ENCODE assay signal across 8 cellular contexts in genomic region chr1:108828074-108828961, GRCh38. TPM values are rescaled to one million over a fixed set of nuclear protein-coding genes. Genes with fewer than 3 reads are reported as not detected.
A peak's percentile ranks its signal among the peaks of the same experiment; 100 is the strongest.
DNase-seq lines count a peak whose midpoint lies in the region; ATAC-seq and TF ChIP-seq lines count a peak whose summit lies in the region.

No MANE protein-coding gene starts in this region.

- H3K9ac ChIP-seq in SK-N-SH (no peak overlapping the region), trophoblast cell (ENCODE audit: low read length) (no peak overlapping the region)

- DNase-seq in NCI-H2081 (lab: John Stamatoyannopoulos, UW) (peak; percentile 60 to 61), NCI-H2081 treated with DMSO at 0.1 percent for 48 hours (lab: John Stamatoyannopoulos, UW) (no peak), M059J (ENCODE audit: low read depth) (peak; percentile 93), SK-N-SH (peak; percentile 56), head of caudate nucleus (peak; percentile 50 to 95 (median 82)), trophoblast cell (peak; percentile 82 to 93), tibial nerve (ENCODE audit: low spot score in 2 of 2) (peak; percentile 76 to 87)
- DNase-seq in activated naive CD8-positive, alpha-beta T cell treated with anti-CD3 and anti-CD28 coated beads, Interleukin-2, amount 10 ng/mL, durations not matched to agents 7 days and 5 days, result peak; percentile 69

- no peak overlapping the region for H4K12ac ChIP-seq in trophoblast cell (ENCODE audit: low read depth, low read length)

- no peak overlapping the region for H3K4me3 Mint-ChIP-seq in activated naive CD8-positive, alpha-beta T cell treated with anti-CD3 and anti-CD28 coated beads, Interleukin-2, amount 10 ng/mL, durations not matched to agents 7 days and 5 days

- H3K9me2 ChIP-seq in SK-N-SH, result no peaks in the 10 kb centered on the region

- no peak overlapping the region for H2AK5ac ChIP-seq in trophoblast cell (ENCODE audit: low read length)

- no peak for TF ChIP-seq POLR2A in tibial nerve (IDR thresholded peaks at IDR 0.05)

- no peak overlapping the region for H3K4me2 ChIP-seq in SK-N-SH
- no peak overlapping the region for H3K4me2 ChIP-seq in trophoblast cell (ENCODE audit: low read length)

- peaks cover 9 to 20% of the 10 kb centered on the region in 2 experiments; a peak in 3 of 4 replicates for H3K4me1 ChIP-seq in SK-N-SH (ENCODE audit: control insufficient read depth in 1 of 2, insufficient read depth in 2 of 2, low read depth in 1 of 2, low read length in 1 of 2)
- H3K4me1 ChIP-seq in trophoblast cell (ENCODE audit: control insufficient read depth in 1 of 2, insufficient read depth in 2 of 2, low read length in 2 of 2), result peaks cover 9 to 12% of the 10 kb centered on the region in 2 experiments
- peaks cover 0 to 36% (median 16%) of the 10 kb centered on the region in 4 donors for H3K4me1 ChIP-seq in tibial nerve

- no peak overlapping the region; a peak in 1 of 4 replicates for H3K4me3 ChIP-seq in SK-N-SH (ENCODE audit: low read depth in 2 of 2, low read length in 1 of 2)
- no peak overlapping the region for H3K4me3 ChIP-seq in trophoblast cell (ENCODE audit: low read depth, low read length)
- H3K4me3 ChIP-seq in tibial nerve, result no peak overlapping the region

- H3K27ac ChIP-seq in SK-N-SH (ENCODE audit: low read depth in 2 of 2, low read length in 1 of 2) (peak overlapping the region in 1 of 2 experiments; percentile 93; a peak in 2 of 4 replicates), trophoblast cell (ENCODE audit: low read depth, low read length) (no peak overlapping the region), tibial nerve (peak overlapping the region; percentile 45 to 79 (median 66))

- H3K36me3 Mint-ChIP-seq in activated naive CD8-positive, alpha-beta T cell treated with anti-CD3 and anti-CD28 coated beads, Interleukin-2, amount 10 ng/mL, durations not matched to agents 7 days and 5 days, result no peaks in the 10 kb centered on the region

- no peak overlapping the region for H2BK5ac ChIP-seq in trophoblast cell (ENCODE audit: low read depth, low read length, poor library complexity)

- no peaks in the 10 kb centered on the region for H3K79me2 ChIP-seq in SK-N-SH (ENCODE audit: insufficient read depth)
- no peaks in the 10 kb centered on the region for H3K79me2 ChIP-seq in trophoblast cell (ENCODE audit: control insufficient read depth, insufficient read depth, low read length, poor library complexity)

- TF ChIP-seq RAD21 in SK-N-SH (IDR thresholded peaks at IDR 0.05; ENCODE audit: low read length), result peak; percentile 64

- TF ChIP-seq CTCF in SK-N-SH (IDR thresholded peaks at IDR 0.05) (peak; percentile 61), tibial nerve (IDR thresholded peaks at IDR 0.05) (peak; percentile 59 to 92 (median 76))

- no peak overlapping the region for H3K23ac ChIP-seq in trophoblast cell (ENCODE audit: low read length)

- H3K14ac ChIP-seq in trophoblast cell (ENCODE audit: low read length), result no peak overlapping the region

- peak overlapping the region; percentile 45 for H4K8ac ChIP-seq in trophoblast cell (ENCODE audit: low read depth, low read length)

- intact Hi-C loops in head of caudate nucleus (cut with DNase I), result loop anchor here (5.0 kb wide), 1 partner anchor 69 kb away; no protein-coding TSS in a partner anchor

- TF ChIP-seq EP300 in SK-N-SH (IDR thresholded peaks at IDR 0.05; ENCODE audit: borderline replicate concordance in 1 of 2, low read depth in 1 of 2, low read length in 1 of 2) (no peak), tibial nerve (IDR thresholded peaks at IDR 0.05) (peak; percentile 18 to 87)

- no peaks in the 10 kb centered on the region for H3K9me3 ChIP-seq in SK-N-SH
- peaks cover 2% of the 10 kb centered on the region for H3K9me3 ChIP-seq in trophoblast cell (ENCODE audit: insufficient read depth, low read depth, low read length)
- H3K9me3 ChIP-seq in tibial nerve, result no peaks in the 10 kb centered on the region

- peak overlapping the region; percentile 41 for H4K91ac ChIP-seq in trophoblast cell (ENCODE audit: low read depth, low read length)

- WGBS in SK-N-SH (ENCODE audit: low lambda C conversion rate), result 16% methylated on average over 5 of the region's 12 CpGs
- no CpG with 5 or more reads among the region's 12 CpGs for WGBS in trophoblast cell (ENCODE audit: extremely low coverage, insufficient coverage, insufficient read length)
- WGBS in tibial nerve, 2 donors, result 19 to 27% methylated on average over 11 to 12 of the region's 12 CpGs

- H3K18ac ChIP-seq in trophoblast cell (ENCODE audit: low read length), result no peak overlapping the region

- H3K27ac Mint-ChIP-seq in activated naive CD8-positive, alpha-beta T cell treated with anti-CD3 and anti-CD28 coated beads, Interleukin-2, amount 10 ng/mL, durations not matched to agents 7 days and 5 days, result no peak overlapping the region

- H3K9me3 Mint-ChIP-seq in activated naive CD8-positive, alpha-beta T cell treated with anti-CD3 and anti-CD28 coated beads, Interleukin-2, amount 10 ng/mL, durations not matched to agents 7 days and 5 days, result no peaks in the 10 kb centered on the region

- peaks cover 6% of the 10 kb centered on the region for H3K4me1 Mint-ChIP-seq in activated naive CD8-positive, alpha-beta T cell treated with anti-CD3 and anti-CD28 coated beads, Interleukin-2, amount 10 ng/mL, durations not matched to agents 7 days and 5 days

- peaks cover 3% of the 10 kb centered on the region for H3K79me1 ChIP-seq in trophoblast cell (ENCODE audit: low read length)

- H2BK120ac ChIP-seq in trophoblast cell (ENCODE audit: insufficient read depth, low read length, poor library complexity), result no peak overlapping the region

- H3K4ac ChIP-seq in trophoblast cell (ENCODE audit: low read depth, low read length), result no peak overlapping the region

- H4K20me1 ChIP-seq in SK-N-SH (ENCODE audit: insufficient read depth), result no peaks in the 10 kb centered on the region

- H2BK12ac ChIP-seq in trophoblast cell (ENCODE audit: low read length), result peak overlapping the region; percentile 9

- H3K27me3 ChIP-seq in SK-N-SH (ENCODE audit: insufficient read depth), result no peaks in the 10 kb centered on the region
- no peaks in the 10 kb centered on the region for H3K27me3 ChIP-seq in trophoblast cell (ENCODE audit: insufficient read depth, low read length)
- H3K27me3 ChIP-seq in tibial nerve, result no peaks in the 10 kb centered on the region

- peaks cover 24% of the 10 kb centered on the region for H3F3A ChIP-seq in SK-N-SH (replicated peaks; ENCODE audit: insufficient read depth)

- H2AFZ ChIP-seq in SK-N-SH (ENCODE audit: low read depth), result no peak overlapping the region
- H2AFZ ChIP-seq in trophoblast cell (ENCODE audit: insufficient read depth, low read length, poor library complexity), result no peak overlapping the region

- peak; percentile 71 for ATAC-seq in activated naive CD8-positive, alpha-beta T cell treated with anti-CD3 and anti-CD28 coated beads, Interleukin-2, amount 10 ng/mL, durations not matched to agents 7 days and 5 days (ENCODE audit: low read depth)

- no peaks in the 10 kb centered on the region for H3K36me3 ChIP-seq in SK-N-SH (replicated peaks in 1 of 2; ENCODE audit: control insufficient read depth in 1 of 2, insufficient read depth in 2 of 2, low read length in 1 of 2)
- no peaks in the 10 kb centered on the region for H3K36me3 ChIP-seq in trophoblast cell (ENCODE audit: control insufficient read depth in 1 of 2, insufficient read depth in 2 of 2, low read length in 2 of 2)
- H3K36me3 ChIP-seq in tibial nerve, result no peaks in the 10 kb centered on the region

- peaks cover 4% of the 10 kb centered on the region for H3K27me3 Mint-ChIP-seq in activated naive CD8-positive, alpha-beta T cell treated with anti-CD3 and anti-CD28 coated beads, Interleukin-2, amount 10 ng/mL, durations not matched to agents 7 days and 5 days

- CTCF ChIA-PET in SK-N-SH (lab: Yijun Ruan, JAX), result interaction anchor here (0.6 to 8.1 kb wide), 16 partner anchors 8 to 193 kb away, joined by 3 to 104 read pairs (median 4); partner anchors contain the start of gene PRPF38B

- POLR2A ChIA-PET in SK-N-SH (lab: Yijun Ruan, JAX), result no interaction called here
- POLR2A ChIA-PET in activated naive CD8-positive, alpha-beta T cell treated with anti-CD3 and anti-CD28 coated beads, Interleukin-2, amount 10 ng/mL, durations not matched to agents 7 days and 5 days (lab: Charles Lee), result no interaction called here

RNA-seq across cellular contexts. Expression of gene AKNAD1, which starts 28.6 kb away (rescaled TPM):
- total RNA-seq in M059J (2014; rRNA removed; shearing (Covaris generic)), result 0.37 and 2.3 TPM in 2 replicates
- 0.70 and 0.71 TPM in 2 replicates for polyA plus RNA-seq in SK-N-SH (2012; rRNA removed)
- 0.66 and 0.79 TPM in 2 replicates for polyA plus RNA-seq in SK-N-SH (2012; cell fraction: cytosol; rRNA removed)
- polyA plus RNA-seq in SK-N-SH (2012; cell fraction: nucleus; rRNA removed), result 0.42 and 1.1 TPM in 2 replicates
- not detected for total RNA-seq in activated naive CD8-positive, alpha-beta T cell treated with anti-CD3 and anti-CD28 coated beads, Interleukin-2, amount 10 ng/mL, durations not matched to agents 7 days and 5 days
- 0.19 and 0.26 TPM in 2 replicates for polyA plus RNA-seq in trophoblast cell (2013)
- 1 to 10 TPM in 2 of 4 donors, under 1 TPM in 1, not detected in 1; 0.44 to 5.5 (median 4.6) TPM for total RNA-seq in tibial nerve

RNA-seq across cellular contexts. Expression of gene GPSM2, which starts 48.5 kb away (rescaled TPM):
- 50.1 and 69.1 TPM in 2 replicates for total RNA-seq in M059J (2014; rRNA removed; shearing (Covaris generic))
- polyA plus RNA-seq in SK-N-SH (2012; rRNA removed), result 6.2 and 6.7 TPM in 2 replicates
- polyA plus RNA-seq in SK-N-SH (2012; cell fraction: cytosol; rRNA removed), result 8.3 and 9.4 TPM in 2 replicates
- polyA plus RNA-seq in SK-N-SH (2012; cell fraction: nucleus; rRNA removed), result 2.1 and 3.2 TPM in 2 replicates
- total RNA-seq in activated naive CD8-positive, alpha-beta T cell treated with anti-CD3 and anti-CD28 coated beads, Interleukin-2, amount 10 ng/mL, durations not matched to agents 7 days and 5 days, result 10 to 100 TPM; 27.9 to 34.2 TPM
- polyA plus RNA-seq in trophoblast cell (2013), result 33.5 and 33.8 TPM in 2 replicates
- total RNA-seq in tibial nerve, result 10 to 100 TPM; 31.2 to 72.2 (median 45.7) TPM
